15 cellular contexts compared by ENCODE assay signal in the genomic region with DNA sequence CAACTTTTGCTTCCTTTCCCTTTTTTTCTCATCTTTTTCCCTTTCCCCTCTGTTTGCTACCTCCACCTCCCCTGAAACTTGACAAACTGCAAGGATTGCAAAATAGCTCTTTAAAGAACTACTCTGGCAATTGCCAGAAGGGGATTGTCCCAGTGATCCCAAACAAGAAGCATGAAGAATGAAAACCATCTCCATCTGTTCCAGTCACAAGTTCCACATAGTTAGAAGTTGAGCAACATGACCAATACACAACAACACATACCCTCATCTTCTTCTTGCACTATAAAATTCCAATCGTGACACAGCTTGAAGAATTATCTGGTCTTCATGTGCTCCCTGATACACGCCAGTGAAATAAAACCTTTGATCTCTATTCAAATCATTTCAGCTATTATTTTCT.
A peak's percentile ranks its signal among the peaks of the same experiment; 100 is the strongest.
DNase-seq lines count a peak whose midpoint lies in the region; ATAC-seq and TF ChIP-seq lines count a peak whose summit lies in the region.
"Had no signal": no experiment of that assay in that cellular context is flagged by ENCODE, and none has a peak within 500 bp of the region (broad histone marks: within the 10 kb centered on the region; RNA-seq: fewer than 3 reads in every experiment).

No MANE protein-coding gene starts in this region.

- POLR2A ChIA-PET in WTC11 (lab: Charles Lee), result no interaction called here

- ATAC-seq in Right ventricle myocardium superior (ENCODE audit: poor library complexity) (peak; percentile 41), right cardiac atrium (no peak), WTC11 (no peak), HG03196 (IDR thresholded peaks at IDR 0.05; ENCODE audit: unreplicated experiment) (no peak)
- ATAC-seq: K562 had no signal

- H3K27ac Mint-ChIP-seq in WTC11, result no peak overlapping the region

- no peaks in the 10 kb centered on the region for H3K4me1 ChIP-seq in right cardiac atrium (ENCODE audit: control insufficient read depth, insufficient read depth, low read length)

- DNase-seq in Right ventricle myocardium superior (no peak), right cardiac atrium (no peak), epidermal melanocyte (ENCODE audit: insufficient read length, low spot score) (peak; percentile 63), myocyte (ENCODE audit: low read depth) (peak; percentile 34), WTC11 (ENCODE audit: low spot score) (no peak), OCI-M2 (lab: John Stamatoyannopoulos, UW; ENCODE audit: unreplicated experiment) (no peak)
- no peak for DNase-seq in activated effector memory CD4-positive, alpha-beta T cell treated with anti-CD3 and anti-CD28 coated beads, Interleukin-2, amount 50 U/mL, for 16 hours
- DNase-seq: COR-L47, H7, NCI-H1930, NCI-H69 had no signal

- H3K4me1 Mint-ChIP-seq in WTC11, result no peaks in the 10 kb centered on the region

- CTCF ChIA-PET in WTC11 (lab: Charles Lee), result no interaction called here

- no peaks in the 10 kb centered on the region for H3K36me3 Mint-ChIP-seq in WTC11

- no peaks in the 10 kb centered on the region for H3K9me3 ChIP-seq in right cardiac atrium (ENCODE audit: control insufficient read depth, low read length)

- no peaks in the 10 kb centered on the region for H3K9me3 Mint-ChIP-seq in WTC11

- no peaks in the 10 kb centered on the region for H3K27me3 Mint-ChIP-seq in WTC11 (ENCODE audit: low read depth)

- TF ChIP-seq CTCF in WTC11 (IDR thresholded peaks at IDR 0.05), result no peak

- H3K27ac ChIP-seq in right cardiac atrium (ENCODE audit: low read length), result no peak overlapping the region
- H3K27ac ChIP-seq: 22Rv1, C4-2B had no signal

- no peak overlapping the region for H3K4me3 Mint-ChIP-seq in WTC11

- no peak overlapping the region for H3K4me3 ChIP-seq in right cardiac atrium (ENCODE audit: low read length)
- H3K4me3 ChIP-seq: K562 had no signal

- no peaks in the 10 kb centered on the region for H3K27me3 ChIP-seq in right cardiac atrium (ENCODE audit: control insufficient read depth, insufficient read depth)

- WGBS in right cardiac atrium, result 69% methylated on average over 2 of the region's 2 CpGs

- intact Hi-C loops in Right ventricle myocardium superior (cut with DNase I) (no loop called here), right cardiac atrium (cut with DNase I) (no loop called here)

TF ChIP-seq in WTC11, 78 proteins besides CTCF, POLR2A, EP300 and RAD21:
- TF ChIP-seq ZNF423 (CRISPR knock-in tag; IDR thresholded peaks at IDR 0.05) (no peak), ZNF121 (CRISPR knock-in tag; IDR thresholded peaks at IDR 0.05) (no peak), IRF2 (CRISPR knock-in tag; IDR thresholded peaks at IDR 0.05; ENCODE audit: borderline replicate concordance, low read depth) (no peak), PRRX2 (CRISPR knock-in tag; IDR thresholded peaks at IDR 0.05) (no peak), KAT7 (CRISPR knock-in tag; IDR thresholded peaks at IDR 0.05; ENCODE audit: borderline replicate concordance) (no peak), GTF2I (CRISPR knock-in tag; conservative IDR thresholded peaks at IDR 0.05) (no peak)
- TF ChIP-seq, protein P1, sequence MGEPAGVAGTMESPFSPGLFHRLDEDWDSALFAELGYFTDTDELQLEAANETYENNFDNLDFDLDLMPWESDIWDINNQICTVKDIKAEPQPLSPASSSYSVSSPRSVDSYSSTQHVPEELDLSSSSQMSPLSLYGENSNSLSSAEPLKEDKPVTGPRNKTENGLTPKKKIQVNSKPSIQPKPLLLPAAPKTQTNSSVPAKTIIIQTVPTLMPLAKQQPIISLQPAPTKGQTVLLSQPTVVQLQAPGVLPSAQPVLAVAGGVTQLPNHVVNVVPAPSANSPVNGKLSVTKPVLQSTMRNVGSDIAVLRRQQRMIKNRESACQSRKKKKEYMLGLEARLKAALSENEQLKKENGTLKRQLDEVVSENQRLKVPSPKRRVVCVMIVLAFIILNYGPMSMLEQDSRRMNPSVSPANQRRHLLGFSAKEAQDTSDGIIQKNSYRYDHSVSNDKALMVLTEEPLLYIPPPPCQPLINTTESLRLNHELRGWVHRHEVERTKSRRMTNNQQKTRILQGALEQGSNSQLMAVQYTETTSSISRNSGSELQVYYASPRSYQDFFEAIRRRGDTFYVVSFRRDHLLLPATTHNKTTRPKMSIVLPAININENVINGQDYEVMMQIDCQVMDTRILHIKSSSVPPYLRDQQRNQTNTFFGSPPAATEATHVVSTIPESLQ (CRISPR knock-in tag; IDR thresholded peaks at IDR 0.05), result no peak
- TF ChIP-seq, protein P2, sequence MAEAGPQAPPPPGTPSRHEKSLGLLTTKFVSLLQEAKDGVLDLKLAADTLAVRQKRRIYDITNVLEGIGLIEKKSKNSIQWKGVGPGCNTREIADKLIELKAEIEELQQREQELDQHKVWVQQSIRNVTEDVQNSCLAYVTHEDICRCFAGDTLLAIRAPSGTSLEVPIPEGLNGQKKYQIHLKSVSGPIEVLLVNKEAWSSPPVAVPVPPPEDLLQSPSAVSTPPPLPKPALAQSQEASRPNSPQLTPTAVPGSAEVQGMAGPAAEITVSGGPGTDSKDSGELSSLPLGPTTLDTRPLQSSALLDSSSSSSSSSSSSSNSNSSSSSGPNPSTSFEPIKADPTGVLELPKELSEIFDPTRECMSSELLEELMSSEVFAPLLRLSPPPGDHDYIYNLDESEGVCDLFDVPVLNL (CRISPR knock-in tag; IDR thresholded peaks at IDR 0.05; ENCODE audit: borderline replicate concordance, low read depth), result no peak
- TF ChIP-seq, protein P3, sequence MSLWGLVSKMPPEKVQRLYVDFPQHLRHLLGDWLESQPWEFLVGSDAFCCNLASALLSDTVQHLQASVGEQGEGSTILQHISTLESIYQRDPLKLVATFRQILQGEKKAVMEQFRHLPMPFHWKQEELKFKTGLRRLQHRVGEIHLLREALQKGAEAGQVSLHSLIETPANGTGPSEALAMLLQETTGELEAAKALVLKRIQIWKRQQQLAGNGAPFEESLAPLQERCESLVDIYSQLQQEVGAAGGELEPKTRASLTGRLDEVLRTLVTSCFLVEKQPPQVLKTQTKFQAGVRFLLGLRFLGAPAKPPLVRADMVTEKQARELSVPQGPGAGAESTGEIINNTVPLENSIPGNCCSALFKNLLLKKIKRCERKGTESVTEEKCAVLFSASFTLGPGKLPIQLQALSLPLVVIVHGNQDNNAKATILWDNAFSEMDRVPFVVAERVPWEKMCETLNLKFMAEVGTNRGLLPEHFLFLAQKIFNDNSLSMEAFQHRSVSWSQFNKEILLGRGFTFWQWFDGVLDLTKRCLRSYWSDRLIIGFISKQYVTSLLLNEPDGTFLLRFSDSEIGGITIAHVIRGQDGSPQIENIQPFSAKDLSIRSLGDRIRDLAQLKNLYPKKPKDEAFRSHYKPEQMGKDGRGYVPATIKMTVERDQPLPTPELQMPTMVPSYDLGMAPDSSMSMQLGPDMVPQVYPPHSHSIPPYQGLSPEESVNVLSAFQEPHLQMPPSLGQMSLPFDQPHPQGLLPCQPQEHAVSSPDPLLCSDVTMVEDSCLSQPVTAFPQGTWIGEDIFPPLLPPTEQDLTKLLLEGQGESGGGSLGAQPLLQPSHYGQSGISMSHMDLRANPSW (CRISPR knock-in tag; conservative IDR thresholded peaks at IDR 0.05; ENCODE audit: low read depth), result no peak
- TF ChIP-seq, protein P4, sequence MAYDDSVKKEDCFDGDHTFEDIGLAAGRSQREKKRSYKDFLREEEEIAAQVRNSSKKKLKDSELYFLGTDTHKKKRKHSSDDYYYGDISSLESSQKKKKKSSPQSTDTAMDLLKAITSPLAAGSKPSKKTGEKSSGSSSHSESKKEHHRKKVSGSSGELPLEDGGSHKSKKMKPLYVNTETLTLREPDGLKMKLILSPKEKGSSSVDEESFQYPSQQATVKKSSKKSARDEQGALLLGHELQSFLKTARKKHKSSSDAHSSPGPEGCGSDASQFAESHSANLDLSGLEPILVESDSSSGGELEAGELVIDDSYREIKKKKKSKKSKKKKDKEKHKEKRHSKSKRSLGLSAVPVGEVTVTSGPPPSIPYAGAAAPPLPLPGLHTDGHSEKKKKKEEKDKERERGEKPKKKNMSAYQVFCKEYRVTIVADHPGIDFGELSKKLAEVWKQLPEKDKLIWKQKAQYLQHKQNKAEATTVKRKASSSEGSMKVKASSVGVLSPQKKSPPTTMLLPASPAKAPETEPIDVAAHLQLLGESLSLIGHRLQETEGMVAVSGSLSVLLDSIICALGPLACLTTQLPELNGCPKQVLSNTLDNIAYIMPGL (CRISPR knock-in tag; IDR thresholded peaks at IDR 0.05), result no peak

Comparison
In these comparisons a context has a peak if more than half of its experiments do, and no peak if none do; other contexts are left out.
1. DNase-seq: peak in epidermal melanocyte (single experiment) and myocyte (single experiment); none in Right ventricle myocardium superior (single experiment), right cardiac atrium (0 of 3), activated effector memory CD4-positive, alpha-beta T cell treated with anti-CD3 and anti-CD28 coated beads, Interleukin-2, amount 50 U/mL, for 16 hours (single experiment), WTC11 (single experiment) and OCI-M2 (single experiment).